Comparison of ENCODE assay signal across 8 cellular contexts in the genomic region with DNA sequence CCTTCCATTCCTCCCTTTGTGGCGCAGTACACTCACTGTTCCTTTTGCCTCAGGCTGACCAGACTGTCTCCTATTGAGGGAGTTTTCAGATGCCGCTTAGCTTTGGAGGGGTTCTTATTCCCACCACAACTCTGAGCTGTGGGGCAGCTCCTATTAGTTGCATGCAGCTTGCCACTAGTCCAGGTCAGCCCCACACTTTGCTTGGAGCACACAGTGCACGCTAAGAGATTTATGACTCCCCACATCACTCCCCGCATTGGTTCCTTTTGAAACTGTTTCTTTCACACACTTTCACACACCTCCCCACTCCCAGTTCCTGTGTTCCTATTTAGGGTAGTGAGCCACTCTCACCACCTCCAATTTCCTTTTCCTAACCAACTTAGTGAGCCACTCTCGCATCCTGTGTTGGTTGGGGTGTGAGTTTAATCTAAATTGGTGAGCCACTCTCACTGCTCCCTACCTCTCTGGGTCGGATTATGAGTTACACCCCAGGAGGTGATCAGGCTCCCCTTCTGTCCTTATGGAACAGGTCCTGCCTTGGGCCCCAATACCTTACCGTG. TPM values are rescaled to one million over a fixed set of nuclear protein-coding genes. Genes with fewer than 3 reads are reported as not detected.
DNase-seq lines count a peak whose midpoint lies in the region; ATAC-seq and TF ChIP-seq lines count a peak whose summit lies in the region.

No MANE protein-coding gene starts in this region.

- DNase-seq in activated naive CD8-positive, alpha-beta T cell treated with anti-CD3 and anti-CD28 coated beads for 36 hours: peak; percentile 29
- DNase-seq in NCI-H1417 (lab: John Stamatoyannopoulos, UW) (no peak), hippocampal formation (lab: John Stamatoyannopoulos, UW) (no peak), OCI-M1 (lab: John Stamatoyannopoulos, UW) (no peak), hepatocyte (ENCODE audit: low spot score) (no peak)

- peaks cover 23% of the 10 kb centered on the region for H3K4me1 Mint-ChIP-seq in activated naive CD8-positive, alpha-beta T cell treated with anti-CD3 and anti-CD28 coated beads for 36 hours

- no peaks in the 10 kb centered on the region for H3K79me2 ChIP-seq in hepatocyte

- H3K9me3 ChIP-seq in BLaER1 treated with 17β-estradiol and CSF1 and Interleukin-3, amounts not matched to agents 10 nM and 100 nM (replicated peaks in 1 of 11): peaks cover 39 to 59% (median 50%) of the 10 kb centered on the region in 11 experiments
- H3K9me3 ChIP-seq in hepatocyte (ENCODE audit: low read depth): no peaks in the 10 kb centered on the region

- H3K27ac Mint-ChIP-seq in activated naive CD8-positive, alpha-beta T cell treated with anti-CD3 and anti-CD28 coated beads for 36 hours: peak overlapping the region; percentile 61

- H2AFZ ChIP-seq in hepatocyte: no peak overlapping the region

- H3K27ac ChIP-seq in BLaER1 treated with 17β-estradiol and CSF1 and Interleukin-3, amounts not matched to agents 10 nM and 100 nM: peak overlapping the region; percentile 32 to 77 (median 66); a peak in 20 of 22 replicates
- no peak overlapping the region for H3K27ac ChIP-seq in hepatocyte

- peak overlapping the region; percentile 30 to 62 (median 42); a peak in 18 of 20 replicates for H3K4me3 ChIP-seq in BLaER1 treated with 17β-estradiol and CSF1 and Interleukin-3, amounts not matched to agents 10 nM and 100 nM
- no peak overlapping the region for H3K4me3 ChIP-seq in hepatocyte

- 86% methylated on average over 7 of the region's 7 CpGs for WGBS in hepatocyte (ENCODE audit: low lambda C conversion rate, missing lambda C conversion rate)

- H3K4me1 ChIP-seq in BLaER1 treated with 17β-estradiol and CSF1 and Interleukin-3, amounts not matched to agents 10 nM and 100 nM: peaks cover 31 to 43% (median 34%) of the 10 kb centered on the region in 10 experiments
- no peaks in the 10 kb centered on the region for H3K4me1 ChIP-seq in hepatocyte (ENCODE audit: insufficient read depth)

- no peak for TF ChIP-seq CTCF in hepatocyte (IDR thresholded peaks at IDR 0.05; ENCODE audit: poor library complexity)

- H3K4me3 Mint-ChIP-seq in activated naive CD8-positive, alpha-beta T cell treated with anti-CD3 and anti-CD28 coated beads for 36 hours: peak overlapping the region; percentile 69

- peaks cover 13% of the 10 kb centered on the region for H3K36me3 Mint-ChIP-seq in activated naive CD8-positive, alpha-beta T cell treated with anti-CD3 and anti-CD28 coated beads for 36 hours

- no peaks in the 10 kb centered on the region for H3K36me3 ChIP-seq in BLaER1 treated with 17β-estradiol and CSF1 and Interleukin-3, amounts not matched to agents 10 nM and 100 nM
- no peaks in the 10 kb centered on the region for H3K36me3 ChIP-seq in hepatocyte (replicated peaks; ENCODE audit: insufficient read depth, low read depth)

- no peaks in the 10 kb centered on the region for H4K20me1 ChIP-seq in BLaER1 treated with 17β-estradiol and CSF1 and Interleukin-3, amounts not matched to agents 10 nM and 100 nM
- no peaks in the 10 kb centered on the region for H4K20me1 ChIP-seq in hepatocyte (ENCODE audit: insufficient read depth, poor library complexity, severe bottlenecking)

- H3K4me2 ChIP-seq in BLaER1 treated with 17β-estradiol and CSF1 and Interleukin-3, amounts not matched to agents 10 nM and 100 nM: peak overlapping the region; percentile 81 to 95 (median 86)
- H3K4me2 ChIP-seq in hepatocyte: no peak overlapping the region

- ATAC-seq in GM19463 (IDR thresholded peaks at IDR 0.05; ENCODE audit: unreplicated experiment) (peak; percentile 42), HG03520 (IDR thresholded peaks at IDR 0.05; ENCODE audit: unreplicated experiment) (peak; percentile 24)

- H3K27me3 Mint-ChIP-seq in activated naive CD8-positive, alpha-beta T cell treated with anti-CD3 and anti-CD28 coated beads for 36 hours: no peaks in the 10 kb centered on the region

- H3K9me2 ChIP-seq in hepatocyte (replicated peaks; ENCODE audit: insufficient read depth): no peaks in the 10 kb centered on the region

- no peaks in the 10 kb centered on the region for H3K27me3 ChIP-seq in BLaER1 treated with 17β-estradiol and CSF1 and Interleukin-3, amounts not matched to agents 10 nM and 100 nM
- H3K27me3 ChIP-seq in hepatocyte: no peaks in the 10 kb centered on the region

- peak overlapping the region; percentile 28 to 79 (median 68); a peak in 21 of 22 replicates for H3K9ac ChIP-seq in BLaER1 treated with 17β-estradiol and CSF1 and Interleukin-3, amounts not matched to agents 10 nM and 100 nM

- H3K9me3 Mint-ChIP-seq in activated naive CD8-positive, alpha-beta T cell treated with anti-CD3 and anti-CD28 coated beads for 36 hours: peaks cover 13% of the 10 kb centered on the region

RNA-seq across cellular contexts. Expression of gene ZNF485, which starts 10.4 kb away (rescaled TPM):
- total RNA-seq in activated naive CD8-positive, alpha-beta T cell treated with anti-CD3 and anti-CD28 coated beads for 36 hours: 1 to 10 TPM; 7.4 to 9.6 TPM
- total RNA-seq in hepatocyte: 1.9 and 2.6 TPM in 2 replicates
- polyA plus RNA-seq in hepatocyte: 0.15 and 1.4 TPM in 2 replicates

RNA-seq across cellular contexts. Expression of gene ZNF239, which starts 21.4 kb away (rescaled TPM):
- 1 to 10 TPM; 1.5 to 1.7 TPM for total RNA-seq in activated naive CD8-positive, alpha-beta T cell treated with anti-CD3 and anti-CD28 coated beads for 36 hours
- 2.9 and 4.3 TPM in 2 replicates for total RNA-seq in hepatocyte
- polyA plus RNA-seq in hepatocyte: 5.6 and 5.8 TPM in 2 replicates

RNA-seq across cellular contexts. Expression of gene ZNF32, which starts 52.9 kb away (rescaled TPM):
- total RNA-seq in activated naive CD8-positive, alpha-beta T cell treated with anti-CD3 and anti-CD28 coated beads for 36 hours: 10 to 100 TPM; 12.2 to 13.9 TPM
- 48.5 and 57.9 TPM in 2 replicates for total RNA-seq in hepatocyte
- polyA plus RNA-seq in hepatocyte: 37.9 and 42.6 TPM in 2 replicates
